ENCODE assay signal across 9 cellular contexts in genomic region chr14:103880334-103880985, GRCh38. TPM values are rescaled to one million over a fixed set of nuclear protein-coding genes. Genes with fewer than 3 reads are reported as not detected.
DNase-seq lines count a peak whose midpoint lies in the region; ATAC-seq and TF ChIP-seq lines count a peak whose summit lies in the region.
"Had no signal": no experiment of that assay in that cellular context is flagged by ENCODE, and none has a peak within 500 bp of the region (broad histone marks: within the 10 kb centered on the region; RNA-seq: fewer than 3 reads in every experiment).

No MANE protein-coding gene starts in this region.

- H3K4me3 ChIP-seq in SJSA1 = no peak overlapping the region
- peak overlapping the region; percentile 19 to 21 for H3K4me3 ChIP-seq in vagina

- DNase-seq in NCI-H82 (lab: John Stamatoyannopoulos, UW) (peak; percentile 5), NCI-H82 treated with DMSO at 0.1 percent for 48 hours (lab: John Stamatoyannopoulos, UW; ENCODE audit: unreplicated experiment) (no peak), SJSA1 (ENCODE audit: low read depth in 1 of 2, low spot score in 2 of 2) (peak; percentile 43 to 57), mucosa of gallbladder (ENCODE audit: low spot score) (peak; percentile 82), vagina (ENCODE audit: extremely low spot score in 2 of 2) (no peak), NCI-H345 treated with DMSO at 0.1 percent for 48 hours (lab: John Stamatoyannopoulos, UW; ENCODE audit: unreplicated experiment) (no peak)
- DNase-seq in effector CD8-positive, alpha-beta T cell (lab: John Stamatoyannopoulos, UW) = peak; percentile 12

- H3K27me3 ChIP-seq in SJSA1 (replicated peaks) (no peaks in the 10 kb centered on the region), vagina (no peaks in the 10 kb centered on the region)

- no peak for ATAC-seq in GM21737 (IDR thresholded peaks at IDR 0.05; ENCODE audit: unreplicated experiment)

- TF ChIP-seq CTCF in vagina (IDR thresholded peaks at IDR 0.05) = no peak

- H3K27ac ChIP-seq in SJSA1 = no peak overlapping the region
- H3K27ac ChIP-seq in vagina = peak overlapping the region; percentile 20

- intact Hi-C loops in vagina (cut with DNase I) = loop anchor here (10.0 kb wide), 1 partner anchor 56 kb away; no protein-coding TSS in a partner anchor

- H3K4me1 ChIP-seq in SJSA1 (replicated peaks) (peaks cover 13% of the 10 kb centered on the region), vagina (peaks cover 30% of the 10 kb centered on the region)

- no peak for TF ChIP-seq POLR2A in vagina (IDR thresholded peaks at IDR 0.05)

- no peaks in the 10 kb centered on the region for H3K9me3 ChIP-seq in SJSA1 (replicated peaks)
- H3K9me3 ChIP-seq in vagina = no peaks in the 10 kb centered on the region

- no peaks in the 10 kb centered on the region for H3K36me3 ChIP-seq in SJSA1
- H3K36me3 ChIP-seq in vagina = no peaks in the 10 kb centered on the region

RNA-seq across cellular contexts. Expression of gene PPP1R13B, which starts 33.1 kb away (rescaled TPM):
- 1.2 and 3.0 TPM in 2 replicates for total RNA-seq in SJSA1 (2014; rRNA removed; shearing (Covaris generic))
- total RNA-seq in mucosa of gallbladder (54.0 TPM), vagina (34.1 TPM)

RNA-seq across cellular contexts. Expression of gene TDRD9, which starts 47.8 kb away (rescaled TPM):
- total RNA-seq in SJSA1 (2014; rRNA removed; shearing (Covaris generic)) = 2.2 and 4.1 TPM in 2 replicates
- total RNA-seq in mucosa of gallbladder = 8.7 TPM
- total RNA-seq in vagina = 0.74 TPM
- total RNA-seq: T-helper 2 cell treated with Interferon-gamma antibody and Interleukin-4, amounts not matched to agents 100 ng/mL and 5 ng/mL, for 36 hours had no signal

Comparison
In these comparisons a context has a peak if more than half of its experiments do, and no peak if none do; other contexts are left out.
1. DNase-seq: peak in NCI-H82 (single experiment), SJSA1 (2 of 2), effector CD8-positive, alpha-beta T cell (single experiment) and mucosa of gallbladder (single experiment); none in NCI-H82 treated with DMSO at 0.1 percent for 48 hours (single experiment), vagina (0 of 2) and NCI-H345 treated with DMSO at 0.1 percent for 48 hours (single experiment).